8 cellular contexts compared by ENCODE assay signal in genomic region chr11:2791139-2791520, GRCh38.
DNase-seq lines count a peak whose midpoint lies in the region; ATAC-seq and TF ChIP-seq lines count a peak whose summit lies in the region.

No MANE protein-coding gene starts in this region.

- no peaks in the 10 kb centered on the region for H3K4me1 ChIP-seq in colonic mucosa
- peaks cover 12 to 27% of the 10 kb centered on the region in 2 donors for H3K4me1 ChIP-seq in thyroid gland

- DNase-seq in activated naive CD4-positive, alpha-beta T cell treated with anti-CD3 and anti-CD28 coated beads for 36 hours, result peak; percentile 3
- DNase-seq in activated naive CD4-positive, alpha-beta T cell (lab: John Stamatoyannopoulos, UW), result no peak
- no peak for DNase-seq in colonic mucosa
- peak; percentile 5 to 31 for DNase-seq in mesothelial cell of epicardium (ENCODE audit: low spot score in 2 of 2, unreplicated experiment in 2 of 2)
- peak in 1 of 2 donors; percentile 12 for DNase-seq in thyroid gland
- no peak for DNase-seq in NCI-H1436 treated with DMSO at 0.1 percent for 48 hours (lab: John Stamatoyannopoulos, UW)
- DNase-seq in NCI-H1105 treated with DMSO at 0.1 percent for 48 hours (lab: John Stamatoyannopoulos, UW), result no peak

- peaks cover 6% of the 10 kb centered on the region for H3K4me1 Mint-ChIP-seq in activated naive CD4-positive, alpha-beta T cell treated with anti-CD3 and anti-CD28 coated beads for 36 hours (ENCODE audit: low read depth)
- H3K4me1 Mint-ChIP-seq in mesothelial cell of epicardium, result peaks cover 35% of the 10 kb centered on the region

- no peak for TF ChIP-seq POLR2A in thyroid gland (IDR thresholded peaks at IDR 0.05)

- ATAC-seq in HG03469 (IDR thresholded peaks at IDR 0.05; ENCODE audit: unreplicated experiment), result no peak

- CTCF ChIA-PET in activated naive CD4-positive, alpha-beta T cell treated with anti-CD3 and anti-CD28 coated beads for 36 hours (lab: Charles Lee), result interaction anchor here (1.4 kb wide), 1 partner anchor 97 kb away, joined by 4 read pairs; no protein-coding TSS in a partner anchor

- no peak for TF ChIP-seq CTCF in colonic mucosa (IDR thresholded peaks at IDR 0.05)
- TF ChIP-seq CTCF in mesothelial cell of epicardium (IDR thresholded peaks at IDR 0.05; ENCODE audit: unreplicated experiment), result no peak
- TF ChIP-seq CTCF in thyroid gland (IDR thresholded peaks at IDR 0.05), result no peak

- H3K9me3 ChIP-seq in colonic mucosa (no peaks in the 10 kb centered on the region), thyroid gland (no peaks in the 10 kb centered on the region)

- WGBS in thyroid gland, 2 donors, result 81 to 91% methylated on average over 13 to 18 of the region's 20 CpGs

- H3K4me3 Mint-ChIP-seq in activated naive CD4-positive, alpha-beta T cell treated with anti-CD3 and anti-CD28 coated beads for 36 hours, result peak overlapping the region; percentile 6
- no peak overlapping the region for H3K4me3 Mint-ChIP-seq in mesothelial cell of epicardium

- H3K4me3 ChIP-seq in colonic mucosa (peak overlapping the region; percentile 57), thyroid gland (replicated peaks in 1 of 3) (peak overlapping the region; percentile 1 to 46 (median 19))

- H3K36me3 ChIP-seq in colonic mucosa (no peaks in the 10 kb centered on the region), thyroid gland (no peaks in the 10 kb centered on the region)

- H3K27me3 ChIP-seq in colonic mucosa, result no peaks in the 10 kb centered on the region
- H3K27me3 ChIP-seq in thyroid gland, result no peaks in the 10 kb centered on the region

- H3K27ac Mint-ChIP-seq in activated naive CD4-positive, alpha-beta T cell treated with anti-CD3 and anti-CD28 coated beads for 36 hours, result no peak overlapping the region
- H3K27ac Mint-ChIP-seq in mesothelial cell of epicardium, result no peak overlapping the region

- peaks cover 1% of the 10 kb centered on the region for H3K36me3 Mint-ChIP-seq in activated naive CD4-positive, alpha-beta T cell treated with anti-CD3 and anti-CD28 coated beads for 36 hours (ENCODE audit: low read depth)
- H3K36me3 Mint-ChIP-seq in mesothelial cell of epicardium, result peaks cover 6% of the 10 kb centered on the region

- intact Hi-C loops in activated naive CD4-positive, alpha-beta T cell treated with anti-CD3 and anti-CD28 coated beads for 36 hours (cut with micrococcal nuclease), result no loop called here
- intact Hi-C loops in colonic mucosa (cut with DNase I), result no loop called here
- intact Hi-C loops in thyroid gland (cut with DNase I), result no loop called here

- H3K9ac ChIP-seq in colonic mucosa (ENCODE audit: low read depth in 2 of 2, low read length in 2 of 2), result peak overlapping the region in 1 of 2 donors; percentile 56

- H3K27me3 Mint-ChIP-seq in activated naive CD4-positive, alpha-beta T cell treated with anti-CD3 and anti-CD28 coated beads for 36 hours (ENCODE audit: low read depth), result no peaks in the 10 kb centered on the region
- no peaks in the 10 kb centered on the region for H3K27me3 Mint-ChIP-seq in mesothelial cell of epicardium (ENCODE audit: low read depth)

- H3K27ac ChIP-seq in colonic mucosa (no peak overlapping the region), thyroid gland (peak overlapping the region in 1 of 3 donors; percentile 67)

- no peaks in the 10 kb centered on the region for H3K9me3 Mint-ChIP-seq in activated naive CD4-positive, alpha-beta T cell treated with anti-CD3 and anti-CD28 coated beads for 36 hours
- H3K9me3 Mint-ChIP-seq in mesothelial cell of epicardium, result peaks cover 7% of the 10 kb centered on the region

Comparison
In these comparisons a context has a peak if more than half of its experiments do, and no peak if none do; other contexts are left out.
1. DNase-seq: peak in activated naive CD4-positive, alpha-beta T cell treated with anti-CD3 and anti-CD28 coated beads for 36 hours (single experiment) and mesothelial cell of epicardium (2 of 2); none in activated naive CD4-positive, alpha-beta T cell (0 of 4), colonic mucosa (single experiment), NCI-H1436 treated with DMSO at 0.1 percent for 48 hours (single experiment) and NCI-H1105 treated with DMSO at 0.1 percent for 48 hours (single experiment).